ENCODE assay signal across 1 cellular context in genomic region chr2:114929225-114929624, GRCh38.
TF ChIP-seq lines count a peak whose summit lies in the region.

No MANE protein-coding gene starts in this region.

TF ChIP-seq in GM23338, 12 proteins besides CTCF, POLR2A, EP300 and RAD21 (continued from another document):
- TF ChIP-seq ETS1 (IDR thresholded peaks at IDR 0.05): no peak
- TF ChIP-seq CREB1 (CRISPR knock-in tag; IDR thresholded peaks at IDR 0.05; ENCODE audit: low read depth): no peak
- TF ChIP-seq ZNF462 (CRISPR knock-in tag; IDR thresholded peaks at IDR 0.05): no peak
- no peak for TF ChIP-seq NANOG (IDR thresholded peaks at IDR 0.05; ENCODE audit: borderline replicate concordance)
- TF ChIP-seq POLR2AphosphoS5 (IDR thresholded peaks at IDR 0.05; ENCODE audit: low read depth): no peak
- no peak for TF ChIP-seq EZH2phosphoT487 (IDR thresholded peaks at IDR 0.05; ENCODE audit: unreplicated experiment)
- no peak for TF ChIP-seq STAT1 (IDR thresholded peaks at IDR 0.05; ENCODE audit: unreplicated experiment)
